ENCODE assay signal across 27 cellular contexts in genomic region chr1:31859044-31859443, GRCh38. TPM values are rescaled to one million over a fixed set of nuclear protein-coding genes. Genes with fewer than 3 reads are reported as not detected.
"Had no signal": no experiment of that assay in that cellular context is flagged by ENCODE, and none has a peak within 500 bp of the region (broad histone marks: within the 10 kb centered on the region; RNA-seq: fewer than 3 reads in every experiment).

No MANE protein-coding gene starts in this region.

- H3K27me3 ChIP-seq: neural progenitor cell, pancreas, right lobe of liver, sigmoid colon, stomach, thyroid gland, tibial nerve, upper lobe of left lung, vagina had no signal

- H3K4me1 Mint-ChIP-seq: natural killer cell; nephron; neural progenitor cell; stimulated activated effector memory CD8-positive, alpha-beta T cell treated with anti-CD3 and anti-CD28 coated beads, Interleukin-12 subunit alpha, Interleukin-12 subunit beta, amount 100 ng/mL, for 72 hours; stimulated activated naive B cell treated with anti-CD40 and anti-IgM and Interleukin-4, amounts not matched to agents 10 μg/mL and 1 μg/mL and 100 μg/mL, for 72 hours had no signal

- H3K4me3 Mint-ChIP-seq: natural killer cell; nephron; neural progenitor cell; stimulated activated effector memory CD8-positive, alpha-beta T cell treated with anti-CD3 and anti-CD28 coated beads, Interleukin-12 subunit alpha, Interleukin-12 subunit beta, amount 100 ng/mL, for 72 hours; stimulated activated naive B cell treated with anti-CD40 and anti-IgM and Interleukin-4, amounts not matched to agents 10 μg/mL and 1 μg/mL and 100 μg/mL, for 72 hours; stimulated activated naive CD8-positive, alpha-beta T cell treated with anti-CD3 and anti-CD28 coated beads, Interleukin-15, Interleukin-2, amounts not matched to agents 100 ng/mL and 50 ng/mL, for 24 hours had no signal

- ATAC-seq: naive thymus-derived CD4-positive, alpha-beta T cell; natural killer cell; pancreas; psoas muscle; right cardiac atrium; stimulated activated effector memory CD8-positive, alpha-beta T cell treated with anti-CD3 and anti-CD28 coated beads, Interleukin-12 subunit alpha, Interleukin-12 subunit beta, amount 100 ng/mL, for 72 hours; stimulated activated naive B cell treated with anti-CD40 and anti-IgM and Interleukin-4, amounts not matched to agents 10 μg/mL and 1 μg/mL and 100 μg/mL, for 72 hours had no signal

- DNase-seq: naive thymus-derived CD4-positive, alpha-beta T cell; natural killer cell; occipital lobe; pancreas; psoas muscle; right cardiac atrium; right lobe of liver; sigmoid colon; stimulated activated CD4-positive, alpha-beta T cell treated with anti-CD3 and anti-CD28 coated beads, Interleukin-15, amount 100 ng/mL, for 24 hours; stimulated activated CD4-positive, alpha-beta T cell treated with anti-CD3 and anti-CD28 coated beads, Interleukin-2, amount 100 ng/mL, for 24 hours; stimulated activated CD4-positive, alpha-beta T cell treated with anti-CD3 and anti-CD28 coated beads, Interleukin-2, amount 100 ng/mL, for 48 hours; stimulated activated CD4-positive, alpha-beta T cell treated with anti-CD3 and anti-CD28 coated beads, Interleukin-4, amount 100 ng/mL, for 24 hours; stimulated activated naive B cell treated with anti-CD40 and anti-IgM and Interleukin-4, amounts not matched to agents 10 μg/mL and 1 μg/mL and 100 μg/mL, for 72 hours; stimulated activated naive CD4-positive, alpha-beta T cell treated with Interleukin-2 at 50 U/mL for 16 hours; stomach; thyroid gland; trophoblast cell; upper lobe of left lung had no signal

- H3K36me3 Mint-ChIP-seq: natural killer cell; neural progenitor cell; stimulated activated effector memory CD8-positive, alpha-beta T cell treated with anti-CD3 and anti-CD28 coated beads, Interleukin-12 subunit alpha, Interleukin-12 subunit beta, amount 100 ng/mL, for 72 hours; stimulated activated naive B cell treated with anti-CD40 and anti-IgM and Interleukin-4, amounts not matched to agents 10 μg/mL and 1 μg/mL and 100 μg/mL, for 72 hours had no signal

- H3K27ac Mint-ChIP-seq: natural killer cell; nephron; neural progenitor cell; stimulated activated effector memory CD8-positive, alpha-beta T cell treated with anti-CD3 and anti-CD28 coated beads, Interleukin-12 subunit alpha, Interleukin-12 subunit beta, amount 100 ng/mL, for 72 hours; stimulated activated naive B cell treated with anti-CD40 and anti-IgM and Interleukin-4, amounts not matched to agents 10 μg/mL and 1 μg/mL and 100 μg/mL, for 72 hours; stimulated activated naive CD8-positive, alpha-beta T cell treated with anti-CD3 and anti-CD28 coated beads, Interleukin-15, Interleukin-2, amounts not matched to agents 100 ng/mL and 50 ng/mL, for 24 hours had no signal

- H3K4me1 ChIP-seq: neural progenitor cell, pancreas, psoas muscle, right lobe of liver, sigmoid colon, stomach, thyroid gland, tibial nerve, upper lobe of left lung, vagina had no signal

- H3K4me3 ChIP-seq: neural progenitor cell, pancreas, psoas muscle, right lobe of liver, sigmoid colon, stomach, thoracic aorta, thyroid gland, tibial nerve, upper lobe of left lung, vagina had no signal

- H3K9me3 Mint-ChIP-seq: naive thymus-derived CD4-positive, alpha-beta T cell; natural killer cell; nephron; neural progenitor cell; stimulated activated effector memory CD8-positive, alpha-beta T cell treated with anti-CD3 and anti-CD28 coated beads, Interleukin-12 subunit alpha, Interleukin-12 subunit beta, amount 100 ng/mL, for 72 hours; stimulated activated naive B cell treated with anti-CD40 and anti-IgM and Interleukin-4, amounts not matched to agents 10 μg/mL and 1 μg/mL and 100 μg/mL, for 72 hours; stimulated activated naive CD8-positive, alpha-beta T cell treated with anti-CD3 and anti-CD28 coated beads, Interleukin-15, Interleukin-2, amounts not matched to agents 100 ng/mL and 50 ng/mL, for 24 hours had no signal

- H3K27me3 Mint-ChIP-seq: naive thymus-derived CD4-positive, alpha-beta T cell; stimulated activated naive B cell treated with anti-CD40 and anti-IgM and Interleukin-4, amounts not matched to agents 10 μg/mL and 1 μg/mL and 100 μg/mL, for 72 hours; stimulated activated naive CD8-positive, alpha-beta T cell treated with anti-CD3 and anti-CD28 coated beads, Interleukin-15, Interleukin-2, amounts not matched to agents 100 ng/mL and 50 ng/mL, for 24 hours had no signal

- H3K36me3 ChIP-seq: neural progenitor cell, pancreas, right lobe of liver, sigmoid colon, stomach, thoracic aorta, thyroid gland, tibial nerve, upper lobe of left lung, vagina had no signal

- H3K27ac ChIP-seq: neural progenitor cell, pancreas, psoas muscle, right lobe of liver, sigmoid colon, stomach, thoracic aorta, thyroid gland, tibial nerve, upper lobe of left lung, vagina had no signal

- H3K9me3 ChIP-seq: pancreas, psoas muscle, right lobe of liver, sigmoid colon, stomach, thoracic aorta, thyroid gland, upper lobe of left lung, vagina had no signal

RNA-seq across cellular contexts. Expression of gene SPOCD1, which starts 43.2 kb away (rescaled TPM):
- total RNA-seq: occipital lobe, skeletal muscle tissue, temporal lobe had no signal
